ENCODE assay signal across 27 cellular contexts in genomic region chr3:58131101-58131500, GRCh38.
"Had no signal": no experiment of that assay in that cellular context is flagged by ENCODE, and none has a peak within 500 bp of the region (broad histone marks: within the 10 kb centered on the region; RNA-seq: fewer than 3 reads in every experiment).

No MANE protein-coding gene starts in this region.

- H3K4me1 Mint-ChIP-seq: stimulated activated memory B cell treated with anti-CD40 and anti-IgM and Interleukin-4, amounts not matched to agents 10 μg/mL and 1 μg/mL and 100 μg/mL, for 72 hours had no signal

- H3K4me1 ChIP-seq: esophagus squamous epithelium, left lung, psoas muscle, testis, upper lobe of left lung had no signal

- H3K4me3 Mint-ChIP-seq: effector memory CD8-positive, alpha-beta T cell; natural killer cell; stimulated activated memory B cell treated with anti-CD40 and anti-IgM and Interleukin-4, amounts not matched to agents 10 μg/mL and 1 μg/mL and 100 μg/mL, for 72 hours had no signal

- H3K27ac Mint-ChIP-seq: natural killer cell; stimulated activated memory B cell treated with anti-CD40 and anti-IgM and Interleukin-4, amounts not matched to agents 10 μg/mL and 1 μg/mL and 100 μg/mL, for 72 hours had no signal

- H3K36me3 Mint-ChIP-seq: natural killer cell had no signal

- H3K9me3 Mint-ChIP-seq: effector memory CD8-positive, alpha-beta T cell; natural killer cell had no signal

- H3K9me3 ChIP-seq: esophagus squamous epithelium, heart right ventricle, left lung, ovary, sigmoid colon, spleen, testis, tibial artery, upper lobe of left lung had no signal

- H3K4me3 ChIP-seq: esophagus squamous epithelium, heart right ventricle, left lung, ovary, psoas muscle, sigmoid colon, skin epidermis, spleen, testis, tibial artery, upper lobe of left lung had no signal

- H3K27ac ChIP-seq: esophagus squamous epithelium, heart right ventricle, left lung, ovary, psoas muscle, testis, tibial artery, upper lobe of left lung had no signal

- H3K36me3 ChIP-seq: ovary had no signal

- H3K27me3 ChIP-seq: esophagus squamous epithelium, heart right ventricle, left lung, ovary, sigmoid colon, spleen, testis, tibial artery, upper lobe of left lung had no signal

- ATAC-seq: effector memory CD8-positive, alpha-beta T cell; heart right ventricle; left cardiac atrium; left lung; natural killer cell; psoas muscle; stimulated activated memory B cell treated with anti-CD40 and anti-IgM and Interleukin-4, amounts not matched to agents 10 μg/mL and 1 μg/mL and 100 μg/mL, for 72 hours; stimulated activated naive CD8-positive, alpha-beta T cell treated with anti-CD3 and anti-CD28 coated beads, Interleukin-15, Interleukin-2, amounts not matched to agents 100 U/mL and 50 U/mL, for 24 hours had no signal

- H3K27me3 Mint-ChIP-seq: effector memory CD8-positive, alpha-beta T cell; stimulated activated memory B cell treated with anti-CD40 and anti-IgM and Interleukin-4, amounts not matched to agents 10 μg/mL and 1 μg/mL and 100 μg/mL, for 72 hours had no signal

- DNase-seq: cortex of kidney; effector memory CD8-positive, alpha-beta T cell; esophagus squamous epithelium; foreskin melanocyte; glutamatergic neuron; heart right ventricle; hippocampal formation; left cardiac atrium; left lung; mesendoderm; midbrain; natural killer cell; occipital lobe; ovary; posterior cingulate gyrus; psoas muscle; right cardiac atrium; sigmoid colon; spleen; stimulated activated CD4-positive, alpha-beta T cell treated with anti-CD3 and anti-CD28 coated beads, Interleukin-4, amount 100 ng/mL, for 4 hours; stimulated activated naive CD8-positive, alpha-beta T cell treated with anti-CD3 and anti-CD28 coated beads, Interleukin-15, Interleukin-2, amounts not matched to agents 100 U/mL and 50 U/mL, for 24 hours; substantia nigra; testis; tibial artery had no signal
